Comparison of ENCODE assay signal across 17 cellular contexts in genomic region chr4:146957252-146957651, GRCh38. TPM values are rescaled to one million over a fixed set of nuclear protein-coding genes. Genes with fewer than 3 reads are reported as not detected.
A peak's percentile ranks its signal among the peaks of the same experiment; 100 is the strongest.
DNase-seq lines count a peak whose midpoint lies in the region; ATAC-seq and TF ChIP-seq lines count a peak whose summit lies in the region.
"Had no signal": no experiment of that assay in that cellular context is flagged by ENCODE, and none has a peak within 500 bp of the region (broad histone marks: within the 10 kb centered on the region; RNA-seq: fewer than 3 reads in every experiment).

No MANE protein-coding gene starts in this region.

- CTCF ChIA-PET in SK-N-SH (lab: Yijun Ruan, JAX), result no interaction called here

- H3K4me3 Mint-ChIP-seq in activated CD4-positive, alpha-beta T cell treated with anti-CD3 and anti-CD28 coated beads, Interleukin-2, amount 10 ng/mL, durations not matched to agents 24 days and 14 days, result no peak overlapping the region
- H3K4me3 Mint-ChIP-seq: naive thymus-derived CD4-positive, alpha-beta T cell had no signal

- no peaks in the 10 kb centered on the region for H3K9me3 ChIP-seq in SK-N-SH
- no peaks in the 10 kb centered on the region for H3K9me3 ChIP-seq in RWPE2 (ENCODE audit: severe bottlenecking)
- H3K9me3 ChIP-seq in colonic mucosa, result no peaks in the 10 kb centered on the region
- H3K9me3 ChIP-seq: A549, thoracic aorta had no signal

- no peak overlapping the region for H3K27ac Mint-ChIP-seq in activated CD4-positive, alpha-beta T cell treated with anti-CD3 and anti-CD28 coated beads, Interleukin-2, amount 10 ng/mL, durations not matched to agents 24 days and 14 days
- H3K27ac Mint-ChIP-seq: naive thymus-derived CD4-positive, alpha-beta T cell had no signal

- H3K9ac ChIP-seq in SK-N-SH (no peak overlapping the region), colonic mucosa (ENCODE audit: low read depth in 2 of 2, low read length in 2 of 2) (no peak overlapping the region)

- H3K27ac ChIP-seq in SK-N-SH (ENCODE audit: low read depth in 2 of 2, low read length in 1 of 2) (no peak overlapping the region), RWPE2 (ENCODE audit: poor library complexity, severe bottlenecking) (peak overlapping the region; percentile 54), colonic mucosa (no peak overlapping the region)
- H3K27ac ChIP-seq: A549, thoracic aorta had no signal

- H4K20me1 ChIP-seq in SK-N-SH (ENCODE audit: insufficient read depth), result no peaks in the 10 kb centered on the region

- H3K4me2 ChIP-seq in SK-N-SH, result no peak overlapping the region
- H3K4me2 ChIP-seq: A549 had no signal

- POLR2A ChIA-PET in SK-N-SH (lab: Yijun Ruan, JAX), result no interaction called here

- TF ChIP-seq RAD21 in SK-N-SH (IDR thresholded peaks at IDR 0.05; ENCODE audit: low read length), result no peak

- H3K27me3 ChIP-seq in SK-N-SH (ENCODE audit: insufficient read depth), result peaks cover 5% of the 10 kb centered on the region; the same call in 1 of the 2 replicates
- no peaks in the 10 kb centered on the region for H3K27me3 ChIP-seq in RWPE2 (ENCODE audit: insufficient read depth, poor library complexity, severe bottlenecking)
- H3K27me3 ChIP-seq in colonic mucosa, result no peaks in the 10 kb centered on the region

- H3K36me3 Mint-ChIP-seq in activated CD4-positive, alpha-beta T cell treated with anti-CD3 and anti-CD28 coated beads, Interleukin-2, amount 10 ng/mL, durations not matched to agents 24 days and 14 days (ENCODE audit: low read depth), result no peaks in the 10 kb centered on the region
- H3K36me3 Mint-ChIP-seq: naive thymus-derived CD4-positive, alpha-beta T cell had no signal

- TF ChIP-seq EP300 in SK-N-SH (IDR thresholded peaks at IDR 0.05; ENCODE audit: borderline replicate concordance in 1 of 2, low read depth in 1 of 2, low read length in 1 of 2), result no peak

- H2AFZ ChIP-seq in SK-N-SH (ENCODE audit: low read depth), result no peak overlapping the region

- no peak overlapping the region for H3K4me3 ChIP-seq in SK-N-SH (ENCODE audit: low read depth in 2 of 2, low read length in 1 of 2)
- no peak overlapping the region for H3K4me3 ChIP-seq in RWPE2 (ENCODE audit: severe bottlenecking)
- no peak overlapping the region for H3K4me3 ChIP-seq in colonic mucosa
- H3K4me3 ChIP-seq: A549, thoracic aorta had no signal

- TF ChIP-seq CTCF in SK-N-SH (IDR thresholded peaks at IDR 0.05) (no peak), RWPE2 (IDR thresholded peaks at IDR 0.05; ENCODE audit: poor library complexity, severe bottlenecking) (no peak), colonic mucosa (IDR thresholded peaks at IDR 0.05) (no peak)

- no peaks in the 10 kb centered on the region for H3K9me3 Mint-ChIP-seq in activated CD4-positive, alpha-beta T cell treated with anti-CD3 and anti-CD28 coated beads, Interleukin-2, amount 10 ng/mL, durations not matched to agents 24 days and 14 days

- H3K36me3 ChIP-seq in SK-N-SH (replicated peaks in 1 of 2; ENCODE audit: control insufficient read depth in 1 of 2, insufficient read depth in 2 of 2, low read length in 1 of 2), result no peaks in the 10 kb centered on the region
- no peaks in the 10 kb centered on the region for H3K36me3 ChIP-seq in RWPE2 (ENCODE audit: low read depth)
- H3K36me3 ChIP-seq in colonic mucosa, result no peaks in the 10 kb centered on the region
- H3K36me3 ChIP-seq: thoracic aorta had no signal

- H3F3A ChIP-seq in SK-N-SH (replicated peaks; ENCODE audit: insufficient read depth), result no peaks in the 10 kb centered on the region

- no peak for DNase-seq in SK-N-SH
- DNase-seq in RWPE2 (ENCODE audit: low spot score), result peak; percentile 81
- DNase-seq in fibroblast of peridontal ligament (ENCODE audit: extremely low read depth), result peak; percentile 84
- no peak for DNase-seq in activated CD4-positive, alpha-beta T cell treated with anti-CD3 and anti-CD28 coated beads, Interleukin-2, amount 10 ng/mL, durations not matched to agents 24 days and 14 days
- DNase-seq in colonic mucosa, result no peak
- no peak for DNase-seq in head of caudate nucleus
- DNase-seq: activated CD8-positive, alpha-beta memory T cell treated with anti-CD3 and anti-CD28 coated beads, Interleukin-2, amount 50 U/mL, for 48 hours; anterior cingulate cortex; left cardiac atrium; naive thymus-derived CD4-positive, alpha-beta T cell; NCI-H2227 treated with DMSO at 0.1 percent for 48 hours; RPMI8226 had no signal

- H3K27me3 Mint-ChIP-seq in activated CD4-positive, alpha-beta T cell treated with anti-CD3 and anti-CD28 coated beads, Interleukin-2, amount 10 ng/mL, durations not matched to agents 24 days and 14 days, result peaks cover 7% of the 10 kb centered on the region

- no peaks in the 10 kb centered on the region for H3K4me1 Mint-ChIP-seq in activated CD4-positive, alpha-beta T cell treated with anti-CD3 and anti-CD28 coated beads, Interleukin-2, amount 10 ng/mL, durations not matched to agents 24 days and 14 days
- H3K4me1 Mint-ChIP-seq: naive thymus-derived CD4-positive, alpha-beta T cell had no signal

- ATAC-seq in SK-N-SH treated with all-trans-retinoic acid at 6 μM for 48 hours (no peak), RWPE2 (ENCODE audit: low read depth) (peak; percentile 96), GM19455 (IDR thresholded peaks at IDR 0.05; ENCODE audit: unreplicated experiment) (no peak)
- ATAC-seq: A549; left cardiac atrium; naive thymus-derived CD4-positive, alpha-beta T cell; sciatic nerve had no signal

- H3K4me1 ChIP-seq in SK-N-SH (ENCODE audit: control insufficient read depth in 1 of 2, insufficient read depth in 2 of 2, low read depth in 1 of 2, low read length in 1 of 2) (no peaks in the 10 kb centered on the region), RWPE2 (ENCODE audit: insufficient read depth, poor library complexity, severe bottlenecking) (peaks cover 11% of the 10 kb centered on the region), colonic mucosa (no peaks in the 10 kb centered on the region)
- H3K4me1 ChIP-seq: A549 had no signal

- intact Hi-C loops in activated CD4-positive, alpha-beta T cell treated with anti-CD3 and anti-CD28 coated beads, Interleukin-2, amount 10 ng/mL, durations not matched to agents 24 days and 14 days (cut with micrococcal nuclease), result no loop called here
- intact Hi-C loops in colonic mucosa (cut with DNase I) (no loop called here), head of caudate nucleus (cut with DNase I) (no loop called here)

- no peaks in the 10 kb centered on the region for H3K9me2 ChIP-seq in SK-N-SH

- WGBS in SK-N-SH (ENCODE audit: low lambda C conversion rate), result 13% methylated on average over 4 of the region's 4 CpGs

- H3K79me2 ChIP-seq in SK-N-SH (ENCODE audit: insufficient read depth), result no peaks in the 10 kb centered on the region

TF ChIP-seq in SK-N-SH, 30 proteins besides CTCF, POLR2A, EP300 and RAD21:
- no peak for TF ChIP-seq FOSL2 (IDR thresholded peaks at IDR 0.05; ENCODE audit: borderline replicate concordance, low read depth)
- no peak for TF ChIP-seq SMC3 (IDR thresholded peaks at IDR 0.05; ENCODE audit: low read depth, low read length)
- TF ChIP-seq, protein P1, sequence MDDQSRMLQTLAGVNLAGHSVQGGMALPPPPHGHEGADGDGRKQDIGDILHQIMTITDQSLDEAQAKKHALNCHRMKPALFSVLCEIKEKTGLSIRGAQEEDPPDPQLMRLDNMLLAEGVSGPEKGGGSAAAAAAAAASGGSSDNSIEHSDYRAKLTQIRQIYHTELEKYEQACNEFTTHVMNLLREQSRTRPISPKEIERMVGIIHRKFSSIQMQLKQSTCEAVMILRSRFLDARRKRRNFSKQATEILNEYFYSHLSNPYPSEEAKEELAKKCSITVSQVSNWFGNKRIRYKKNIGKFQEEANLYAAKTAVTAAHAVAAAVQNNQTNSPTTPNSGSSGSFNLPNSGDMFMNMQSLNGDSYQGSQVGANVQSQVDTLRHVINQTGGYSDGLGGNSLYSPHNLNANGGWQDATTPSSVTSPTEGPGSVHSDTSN (IDR thresholded peaks at IDR 0.05), result peak; percentile 27; the same call in 1 of the 2 replicates
TF ChIP-seq in SK-N-SH: peak in this region for 1.

TF ChIP-seq in SK-N-SH treated with all-trans-retinoic acid at 6 μM for 48 hours, 23 proteins besides CTCF, POLR2A, EP300 and RAD21 (continues in another document):
- TF ChIP-seq ARNTL (CRISPR knock-in tag; IDR thresholded peaks at IDR 0.05; ENCODE audit: borderline replicate concordance, low read depth) (no peak), SNAI2 (CRISPR knock-in tag; IDR thresholded peaks at IDR 0.05) (no peak), ZNF70 (CRISPR knock-in tag; IDR thresholded peaks at IDR 0.05) (no peak), PATZ1 (CRISPR knock-in tag; IDR thresholded peaks at IDR 0.05; ENCODE audit: borderline replicate concordance) (no peak), ESRRG (CRISPR knock-in tag; IDR thresholded peaks at IDR 0.05) (no peak), ZNF565 (CRISPR knock-in tag; conservative IDR thresholded peaks at IDR 0.05; ENCODE audit: low read depth) (no peak), ZFP3 (CRISPR knock-in tag; IDR thresholded peaks at IDR 0.05) (no peak), GLIS3 (CRISPR knock-in tag; IDR thresholded peaks at IDR 0.05) (no peak), ZC3H10 (CRISPR knock-in tag; IDR thresholded peaks at IDR 0.05) (no peak)

RNA-seq across cellular contexts. Expression of gene TTC29, which starts 11.6 kb away (rescaled TPM):
- not detected in 2 replicates for polyA plus RNA-seq in SK-N-SH (2012; rRNA removed)
- polyA plus RNA-seq in SK-N-SH (2012; cell fraction: cytosol; rRNA removed), result not detected in 2 replicates
- polyA plus RNA-seq in SK-N-SH (2012; cell fraction: nucleus; rRNA removed), result not detected in 2 replicates
- total RNA-seq in activated CD4-positive, alpha-beta T cell treated with anti-CD3 and anti-CD28 coated beads, Interleukin-2, amount 10 ng/mL, durations not matched to agents 24 days and 14 days, result not detected in 2 replicates
- not detected for total RNA-seq in colonic mucosa
- total RNA-seq: naive thymus-derived CD4-positive, alpha-beta T cell; sciatic nerve; thoracic aorta had no signal
- polyA plus RNA-seq: A549; naive thymus-derived CD4-positive, alpha-beta T cell had no signal

Comparison
In these comparisons a context has a peak if more than half of its experiments do, and no peak if none do; other contexts are left out.
1. DNase-seq: peak in RWPE2 (single experiment) and fibroblast of peridontal ligament (single experiment); none in SK-N-SH (single experiment), activated CD4-positive, alpha-beta T cell treated with anti-CD3 and anti-CD28 coated beads, Interleukin-2, amount 10 ng/mL, durations not matched to agents 24 days and 14 days (single experiment), colonic mucosa (single experiment) and head of caudate nucleus (0 of 42).